11 cellular contexts compared by ENCODE assay signal in genomic region chrX:53279296-53280237, GRCh38. TPM values are rescaled to one million over a fixed set of nuclear protein-coding genes. Genes with fewer than 3 reads are reported as not detected.
A peak's percentile ranks its signal among the peaks of the same experiment; 100 is the strongest.
DNase-seq lines count a peak whose midpoint lies in the region; ATAC-seq, FAIRE-seq and TF ChIP-seq lines count a peak whose summit lies in the region.
"Had no signal": no experiment of that assay in that cellular context is flagged by ENCODE, and none has a peak within 500 bp of the region (broad histone marks: within the 10 kb centered on the region; RNA-seq: fewer than 3 reads in every experiment).

No MANE protein-coding gene starts in this region.

- no peak overlapping the region for H3K4me3 ChIP-seq in CD4-positive, alpha-beta memory T cell (ENCODE audit: low read length in 2 of 2)
- H3K4me3 ChIP-seq in HEK293 (ENCODE audit: low read depth, low read length) (no peak overlapping the region), K562 (peak overlapping the region; percentile 52), neural progenitor cell (no peak overlapping the region), tibial artery (no peak overlapping the region)

- H3K27me3 Mint-ChIP-seq in CD4-positive, alpha-beta memory T cell, result no peaks in the 10 kb centered on the region
- peaks cover 8% of the 10 kb centered on the region for H3K27me3 Mint-ChIP-seq in neural progenitor cell (ENCODE audit: insufficient read depth, low read depth)
- H3K27me3 Mint-ChIP-seq: type B pancreatic cell had no signal

- peak; percentile 56 for FAIRE-seq in K562 (lab: Jason Lieb, UNC)

- in situ Hi-C loops in K562 (cut with MboI), result no loop called here

- peaks cover 3 to 12% (median 7%) of the 10 kb centered on the region in 4 donors for H3K4me1 Mint-ChIP-seq in CD4-positive, alpha-beta memory T cell
- peaks cover 17% of the 10 kb centered on the region for H3K4me1 Mint-ChIP-seq in neural progenitor cell

- TF ChIP-seq RAD21 in K562 (CRISPR knock-in tag; conservative IDR thresholded peaks at IDR 0.05 in 1 of 2, IDR thresholded peaks at IDR 0.05 in 1 of 2), result no peak

- H4K20me1 ChIP-seq in K562 (replicated peaks; ENCODE audit: control insufficient read depth, insufficient read depth, low read length) (no peaks in the 10 kb centered on the region), neural progenitor cell (ENCODE audit: low read depth) (no peaks in the 10 kb centered on the region)

- H3F3A ChIP-seq in neural progenitor cell (ENCODE audit: low read depth), result no peaks in the 10 kb centered on the region

- intact Hi-C loops in CD4-positive, alpha-beta memory T cell (cut with micrococcal nuclease), result loop anchor here (10.0 kb wide), 1 partner anchor 205 kb away; no protein-coding TSS in a partner anchor
- intact Hi-C loops in K562 (cut with micrococcal nuclease), result loop anchor here (2.0 kb wide), 1 partner anchor 25 kb away; no protein-coding TSS in a partner anchor
- intact Hi-C loops in tibial artery (cut with DNase I; ENCODE audit: low total_unique reads), result no loop called here

- TF ChIP-seq POLR2A in K562 (conservative IDR thresholded peaks at IDR 0.05), result no peak

- H3K4me1 ChIP-seq in CD4-positive, alpha-beta memory T cell (ENCODE audit: insufficient read depth, low read length), result peaks cover 3% of the 10 kb centered on the region
- peaks cover 22% of the 10 kb centered on the region for H3K4me1 ChIP-seq in HEK293 (ENCODE audit: control insufficient read depth, insufficient read depth, low read length)
- H3K4me1 ChIP-seq in K562 (replicated peaks in 1 of 2; ENCODE audit: control insufficient read depth in 2 of 2, insufficient read depth in 2 of 2, low read length in 2 of 2), result peaks cover 13 to 40% of the 10 kb centered on the region in 2 experiments; a peak in 4 of 5 replicates
- peaks cover 6% of the 10 kb centered on the region for H3K4me1 ChIP-seq in neural progenitor cell
- peaks cover 0 to 29% (median 10%) of the 10 kb centered on the region in 4 donors for H3K4me1 ChIP-seq in tibial artery

- TF ChIP-seq EP300 in K562 (IDR thresholded peaks at IDR 0.05; ENCODE audit: low read length), result no peak

- peak overlapping the region; percentile 79 for H3K4me2 ChIP-seq in K562 (ENCODE audit: insufficient read depth, low read length)
- no peak overlapping the region for H3K4me2 ChIP-seq in neural progenitor cell

- POLR2A ChIA-PET in CD4-positive, alpha-beta memory T cell (lab: Charles Lee; ENCODE audit: partially characterized antibody), result no interaction called here
- POLR2A ChIA-PET in HEK293 (lab: Yijun Ruan, JAX), result interaction anchor here (4.8 kb wide), 1 partner anchor 54 kb away, joined by 23 read pairs; the partner anchor contains the start of gene KDM5C
- POLR2A ChIA-PET in K562 (lab: Yijun Ruan, JAX), result no interaction called here

- BruUV-seq in K562 (replicated peaks; lab: Mats Ljungman, UMichigan), result TSS peak; percentile 28

- H3K27ac ChIP-seq in CD4-positive, alpha-beta memory T cell (ENCODE audit: low read depth, low read length), result no peak overlapping the region
- H3K27ac ChIP-seq in HEK293 (ENCODE audit: extremely low read depth, low read depth, low read length), result peak overlapping the region; percentile 51; the same call in 1 of the 2 replicates
- peak overlapping the region; percentile 66; the same call in 2 of the 3 replicates for H3K27ac ChIP-seq in K562 (ENCODE audit: extremely low read depth, low read depth, low read length)
- H3K27ac ChIP-seq in neural progenitor cell, result no peak overlapping the region
- H3K27ac ChIP-seq in tibial artery, result no peak overlapping the region

- ATAC-seq in K562, result peak; percentile 72

- DNase-seq in CD4-positive, alpha-beta memory T cell, result no peak
- DNase-seq in K562 (ENCODE audit: extremely low read depth in 1 of 4, low spot score in 3 of 4) (peak; percentile 40 to 74 (median 50)), neural progenitor cell (ENCODE audit: low spot score) (no peak), NCI-H2171 (lab: John Stamatoyannopoulos, UW) (no peak), tibial artery (no peak), dermis blood vessel endothelial cell (no peak), NCI-H2227 (lab: John Stamatoyannopoulos, UW; ENCODE audit: unreplicated experiment) (no peak)
- DNase-seq: heart left ventricle, NCI-H1105 had no signal

- H3K9me1 ChIP-seq in K562 (ENCODE audit: control insufficient read depth, insufficient read depth, low read length), result no peaks in the 10 kb centered on the region

- no peaks in the 10 kb centered on the region for H3K36me3 ChIP-seq in CD4-positive, alpha-beta memory T cell (ENCODE audit: insufficient read depth, low read length)
- H3K36me3 ChIP-seq in HEK293 (ENCODE audit: control insufficient read depth in 2 of 2, insufficient read depth in 1 of 2, low read length in 2 of 2), result no peaks in the 10 kb centered on the region
- no peaks in the 10 kb centered on the region for H3K36me3 ChIP-seq in K562 (ENCODE audit: control insufficient read depth, insufficient read depth, low read length)
- no peaks in the 10 kb centered on the region for H3K36me3 ChIP-seq in neural progenitor cell
- no peaks in the 10 kb centered on the region for H3K36me3 ChIP-seq in tibial artery
- H3K36me3 ChIP-seq: heart left ventricle had no signal

- no peaks in the 10 kb centered on the region for H3K9me3 Mint-ChIP-seq in CD4-positive, alpha-beta memory T cell
- no peaks in the 10 kb centered on the region for H3K9me3 Mint-ChIP-seq in neural progenitor cell
- H3K9me3 Mint-ChIP-seq: type B pancreatic cell had no signal

- 3% methylated on average over 4 of the region's 14 CpGs for WGBS in K562 (ENCODE audit: insufficient coverage, low coverage, missing lambda C conversion rate)

- CTCF ChIA-PET in CD4-positive, alpha-beta memory T cell (lab: Charles Lee; ENCODE audit: partially characterized antibody), result no interaction called here
- CTCF ChIA-PET in HEK293 (lab: Yijun Ruan, JAX), result interaction anchor here (0.6 to 9.2 kb wide), 9 partner anchors 10 to 178 kb away, joined by 3 to 153 read pairs (median 4); no protein-coding TSS in a partner anchor
- CTCF ChIA-PET in K562 (lab: Yijun Ruan, JAX; ENCODE audit: low intra/inter-chr PET ratio), result no interaction called here

- no peaks in the 10 kb centered on the region for H3K27me3 ChIP-seq in CD4-positive, alpha-beta memory T cell (ENCODE audit: insufficient read depth, low read length)
- H3K27me3 ChIP-seq in K562 (ENCODE audit: control insufficient read depth in 2 of 2, insufficient read depth in 2 of 2, low read length in 2 of 2) (no peaks in the 10 kb centered on the region), neural progenitor cell (no peaks in the 10 kb centered on the region), tibial artery (no peaks in the 10 kb centered on the region)

- peak; percentile 35; the same call in 1 of the 2 replicates for TF ChIP-seq CTCF in HEK293 (tag by site-specific recombination; IDR thresholded peaks at IDR 0.05)
- peak; percentile 37 to 46 (median 39); a peak in 4 of 6 replicates for TF ChIP-seq CTCF in K562 (IDR thresholded peaks at IDR 0.05 in 2 of 3, conservative IDR thresholded peaks at IDR 0.05 in 1 of 3; ENCODE audit: insufficient read depth in 2 of 3, low read depth in 1 of 3, low read length in 3 of 3)
- TF ChIP-seq CTCF in neural progenitor cell (IDR thresholded peaks at IDR 0.05), result peak; percentile 10
- TF ChIP-seq CTCF in tibial artery (IDR thresholded peaks at IDR 0.05), result no peak

- peaks cover 23% of the 10 kb centered on the region for H3K79me2 ChIP-seq in K562 (ENCODE audit: control insufficient read depth, insufficient read depth, low read length)
- H3K79me2 ChIP-seq in neural progenitor cell (ENCODE audit: low read depth), result no peaks in the 10 kb centered on the region

- H3K36me3 Mint-ChIP-seq in CD4-positive, alpha-beta memory T cell, result no peaks in the 10 kb centered on the region
- no peaks in the 10 kb centered on the region for H3K36me3 Mint-ChIP-seq in neural progenitor cell
- H3K36me3 Mint-ChIP-seq: type B pancreatic cell had no signal

- H3K9me3 ChIP-seq in CD4-positive, alpha-beta memory T cell (ENCODE audit: control insufficient read depth in 1 of 2, low read length in 2 of 2), result no peaks in the 10 kb centered on the region
- no peaks in the 10 kb centered on the region for H3K9me3 ChIP-seq in HEK293 (ENCODE audit: control insufficient read depth, insufficient read depth, low read depth, low read length)
- no peaks in the 10 kb centered on the region for H3K9me3 ChIP-seq in K562 (replicated peaks; ENCODE audit: control insufficient read depth, insufficient read depth, low read depth, low read length)
- no peaks in the 10 kb centered on the region for H3K9me3 ChIP-seq in neural progenitor cell (ENCODE audit: low read depth)
- H3K9me3 ChIP-seq in tibial artery, result no peaks in the 10 kb centered on the region
- H3K9me3 ChIP-seq: heart left ventricle had no signal

- peak overlapping the region in 3 of 7 donors; percentile 2 to 53 (median 32) for H3K27ac Mint-ChIP-seq in CD4-positive, alpha-beta memory T cell
- H3K27ac Mint-ChIP-seq in neural progenitor cell, result peak overlapping the region; percentile 60
- H3K27ac Mint-ChIP-seq: type B pancreatic cell had no signal

- peak overlapping the region; percentile 66 for H2AFZ ChIP-seq in K562 (ENCODE audit: low read depth, low read length)
- no peak overlapping the region for H2AFZ ChIP-seq in neural progenitor cell (replicated peaks)

- peak overlapping the region; percentile 54 to 87; a peak in 3 of 4 replicates for H3K9ac ChIP-seq in K562 (ENCODE audit: insufficient read depth in 1 of 2, low read depth in 2 of 2, low read length in 2 of 2)
- no peak overlapping the region for H3K9ac ChIP-seq in neural progenitor cell

- H3K4me3 Mint-ChIP-seq in CD4-positive, alpha-beta memory T cell, result peak overlapping the region in 6 of 8 donors; percentile 0 to 68 (median 35)
- no peak overlapping the region for H3K4me3 Mint-ChIP-seq in neural progenitor cell

RNA-seq across cellular contexts. Expression of gene IQSEC2, which starts 1.8 kb away (rescaled TPM):
- 1 to 10 TPM; 1.5 TPM for total RNA-seq in CD4-positive, alpha-beta memory T cell
- under 1 TPM; 0.12 to 0.33 TPM for polyA plus RNA-seq in CD4-positive, alpha-beta memory T cell
- total RNA-seq in K562 (2011; cell fraction: chromatin; rRNA removed; ENCODE audit: low replicate concordance), result 57.2 and 111 TPM in 2 replicates
- total RNA-seq in K562 (2011; cell fraction: nucleolus; rRNA removed), result 39.6 and 44.2 TPM in 2 replicates
- 63.2 and 85.5 TPM in 2 replicates for total RNA-seq in K562 (2011; cell fraction: nucleoplasm; rRNA removed)
- total RNA-seq in K562 (2014; rRNA removed) (18.9 and 20.1 TPM in 2 replicates), K562 (2014; rRNA removed; fragmentation: Illumina TruSeq; extraction: Trizol) (12.3 TPM in 2 replicates), K562 (2015; rRNA removed; fragmentation: Illumina TruSeq; extraction: Trizol) (10.5 and 11.5 TPM in 2 replicates), K562 (2021) (35.9 and 41.8 TPM in 2 replicates), neural progenitor cell (ENCODE audit: low replicate concordance) (3.5 and 8.3 TPM in 2 replicates), dermis blood vessel endothelial cell (1.8 and 3.9 TPM in 2 replicates)
- polyA plus RNA-seq in K562 (2011; rRNA removed) (23.9 and 25.8 TPM in 2 replicates), K562 (2014; fragmentation: Illumina TruSeq; extraction: Trizol) (31.4 and 32.8 TPM in 2 replicates), K562 (2014; fragmentation: Nextera tagmentation; extraction: Ambion mirVana) (1 to 10 TPM; 2.7 to 2.8 TPM), K562 (2014; rRNA removed) (25.6 and 29.4 TPM in 2 replicates)
- polyA plus RNA-seq in K562 (2011; cell fraction: cytosol; rRNA removed), result 17.7 and 23.5 TPM in 2 replicates
- 55.7 and 92.8 TPM in 2 replicates for polyA plus RNA-seq in K562 (2011; cell fraction: nucleus; rRNA removed)
- 24.4 and 70.9 TPM in 2 replicates for polyA plus RNA-seq in K562 (2012)
- 14.2 and 18.2 TPM in 2 replicates for polyA minus RNA-seq in K562 (2011; rRNA and poly(A)+ RNA removed)
- polyA minus RNA-seq in K562 (2011; cell fraction: cytosol; rRNA and poly(A)+ RNA removed), result 16.8 and 18.3 TPM in 2 replicates
- polyA minus RNA-seq in K562 (2011; cell fraction: nucleus; rRNA and poly(A)+ RNA removed), result 32.3 and 34.9 TPM in 2 replicates

RNA-seq across cellular contexts. Expression of gene KDM5C, which starts 54.6 kb away (rescaled TPM):
- total RNA-seq in CD4-positive, alpha-beta memory T cell, result 100 to 1,000 TPM; 120 to 127 TPM
- 10 to 100 TPM in 1 of 2 donors, 1 to 10 TPM in 1; 8.0 to 26.2 TPM for polyA plus RNA-seq in CD4-positive, alpha-beta memory T cell
- total RNA-seq in K562 (2011; cell fraction: chromatin; rRNA removed; ENCODE audit: low replicate concordance), result 402 and 573 TPM in 2 replicates
- 257 and 272 TPM in 2 replicates for total RNA-seq in K562 (2011; cell fraction: nucleolus; rRNA removed)
- total RNA-seq in K562 (2011; cell fraction: nucleoplasm; rRNA removed), result 184 and 231 TPM in 2 replicates
- total RNA-seq in K562 (2014; rRNA removed) (61.1 and 82.1 TPM in 2 replicates), K562 (2014; rRNA removed; fragmentation: Illumina TruSeq; extraction: Trizol) (44.5 and 53.1 TPM in 2 replicates), K562 (2015; rRNA removed; fragmentation: Illumina TruSeq; extraction: Trizol) (41.4 and 43.4 TPM in 2 replicates), K562 (2021) (110 and 136 TPM in 2 replicates), neural progenitor cell (ENCODE audit: low replicate concordance) (118 and 223 TPM in 2 replicates), dermis blood vessel endothelial cell (122 and 175 TPM in 2 replicates)
- polyA plus RNA-seq in K562 (2011; rRNA removed) (52.4 and 82.6 TPM in 2 replicates), K562 (2014; fragmentation: Illumina TruSeq; extraction: Trizol) (59.1 and 66.6 TPM in 2 replicates), K562 (2014; fragmentation: Nextera tagmentation; extraction: Ambion mirVana) (under 1 TPM; 0.62 to 0.83 TPM), K562 (2014; rRNA removed) (44.0 and 64.7 TPM in 2 replicates)
- polyA plus RNA-seq in K562 (2011; cell fraction: cytosol; rRNA removed), result 45.7 and 53.1 TPM in 2 replicates
- 311 and 369 TPM in 2 replicates for polyA plus RNA-seq in K562 (2011; cell fraction: nucleus; rRNA removed)
- polyA plus RNA-seq in K562 (2012), result 64.3 and 71.8 TPM in 2 replicates
- polyA minus RNA-seq in K562 (2011; rRNA and poly(A)+ RNA removed), result 81.5 and 92.7 TPM in 2 replicates
- polyA minus RNA-seq in K562 (2011; cell fraction: cytosol; rRNA and poly(A)+ RNA removed), result 71.3 and 80.0 TPM in 2 replicates
- 113 and 144 TPM in 2 replicates for polyA minus RNA-seq in K562 (2011; cell fraction: nucleus; rRNA and poly(A)+ RNA removed)

Comparison
In these comparisons a context has a peak if more than half of its experiments do, and no peak if none do; other contexts are left out.
1. DNase-seq: peak in K562 (4 of 4); none in CD4-positive, alpha-beta memory T cell (0 of 5), neural progenitor cell (single experiment), NCI-H2171 (single experiment), tibial artery (0 of 2), dermis blood vessel endothelial cell (single experiment) and NCI-H2227 (single experiment).
2. H3K27ac ChIP-seq: peak in HEK293 (single experiment) and K562 (single experiment); none in CD4-positive, alpha-beta memory T cell (single experiment), neural progenitor cell (single experiment) and tibial artery (0 of 2).
3. CTCF ChIP-seq: peak in HEK293 (single experiment), K562 (3 of 3) and neural progenitor cell (single experiment); none in tibial artery (0 of 2).